Comparison of ENCODE assay signal across 8 cellular contexts in the genomic region with DNA sequence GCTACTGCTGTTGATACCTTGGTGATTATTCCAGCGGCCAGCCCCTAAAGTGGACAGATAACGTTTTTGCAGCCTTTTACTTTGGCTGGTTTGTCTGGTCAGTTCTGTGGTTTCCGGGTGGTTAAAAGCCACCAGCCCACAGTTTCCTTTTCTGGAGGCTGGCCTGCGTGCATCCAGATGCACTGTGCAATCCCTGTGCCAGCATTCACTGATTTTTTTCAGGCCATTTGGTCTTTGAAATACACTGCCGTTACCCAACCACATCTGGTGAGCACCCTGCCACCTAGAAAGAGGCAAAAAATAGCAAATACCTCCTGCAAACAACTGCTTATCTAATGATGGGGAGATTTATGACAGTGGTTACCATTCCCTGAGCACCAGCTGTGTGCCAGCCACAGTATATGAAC. TPM values are rescaled to one million over a fixed set of nuclear protein-coding genes. Genes with fewer than 3 reads are reported as not detected.
DNase-seq lines count a peak whose midpoint lies in the region; ATAC-seq and TF ChIP-seq lines count a peak whose summit lies in the region.

No MANE protein-coding gene starts in this region.

- H3K36me3 Mint-ChIP-seq in activated CD8-positive, alpha-beta memory T cell treated with anti-CD3 and anti-CD28 coated beads, Interleukin-2, amount 10 ng/mL, durations not matched to agents 7 days and 5 days = peaks cover 3% of the 10 kb centered on the region

- 0% methylated on average over 5 of the region's 5 CpGs for WGBS in right lobe of liver (ENCODE audit: insufficient coverage, low coverage, low lambda C conversion rate, missing lambda C conversion rate)

- peaks cover 5% of the 10 kb centered on the region for H3K9me3 Mint-ChIP-seq in activated CD8-positive, alpha-beta memory T cell treated with anti-CD3 and anti-CD28 coated beads, Interleukin-2, amount 10 ng/mL, durations not matched to agents 7 days and 5 days (ENCODE audit: low read depth)

- peak; percentile 25 for TF ChIP-seq POLR2A in right lobe of liver (IDR thresholded peaks at IDR 0.05)

- H3K4me1 Mint-ChIP-seq in activated CD8-positive, alpha-beta memory T cell treated with anti-CD3 and anti-CD28 coated beads, Interleukin-2, amount 10 ng/mL, durations not matched to agents 7 days and 5 days = peaks cover 10% of the 10 kb centered on the region

- no peak overlapping the region for H3K27ac ChIP-seq in OCI-LY3 (ENCODE audit: low read length)
- H3K27ac ChIP-seq in right lobe of liver = peak overlapping the region; percentile 96 to 100 (median 99)
- H3K27ac ChIP-seq in thoracic aorta = peak overlapping the region; percentile 73 to 86

- H4K20me1 ChIP-seq in OCI-LY3 (ENCODE audit: insufficient read depth, low read length) = no peaks in the 10 kb centered on the region

- H3K27me3 Mint-ChIP-seq in activated CD8-positive, alpha-beta memory T cell treated with anti-CD3 and anti-CD28 coated beads, Interleukin-2, amount 10 ng/mL, durations not matched to agents 7 days and 5 days = no peaks in the 10 kb centered on the region

- intact Hi-C loops in right lobe of liver (cut with DNase I) = no loop called here

- H3K27me3 ChIP-seq in OCI-LY3 (ENCODE audit: low read depth, low read length) (no peaks in the 10 kb centered on the region), right lobe of liver (no peaks in the 10 kb centered on the region), thoracic aorta (replicated peaks; ENCODE audit: insufficient read depth) (no peaks in the 10 kb centered on the region)

- H2AFZ ChIP-seq in OCI-LY3 (ENCODE audit: low read depth, low read length) = peak overlapping the region; percentile 96

- no peaks in the 10 kb centered on the region for H3K79me2 ChIP-seq in OCI-LY3 (ENCODE audit: low read length)

- H3K36me3 ChIP-seq in OCI-LY3 (replicated peaks; ENCODE audit: low read depth, low read length) (no peaks in the 10 kb centered on the region), right lobe of liver (peaks cover 0 to 4% (median 2%) of the 10 kb centered on the region in 4 donors), thoracic aorta (no peaks in the 10 kb centered on the region)

- H3K4me1 ChIP-seq in OCI-LY3 (ENCODE audit: low read length) (0 out of 2 replicates have a peak, but pooled peaks cover 3% of the 10 kb centered on the region), right lobe of liver (peaks cover 0 to 18% (median 0%) of the 10 kb centered on the region in 4 donors), thoracic aorta (ENCODE audit: control insufficient read depth in 1 of 2, low read depth in 2 of 2) (peaks cover 0 to 12% of the 10 kb centered on the region in 2 donors)

- ATAC-seq in activated CD8-positive, alpha-beta memory T cell treated with anti-CD3 and anti-CD28 coated beads, Interleukin-2, amount 10 ng/mL, durations not matched to agents 7 days and 5 days = no peak
- ATAC-seq in HG02798 (IDR thresholded peaks at IDR 0.05; ENCODE audit: poor library complexity, unreplicated experiment) (peak; percentile 5), right lobe of liver (peak; percentile 40 to 58 (median 49)), thoracic aorta (ENCODE audit: insufficient number of reproducible peaks, low FRiP score, low read depth) (peak; percentile 5), HG02973 (IDR thresholded peaks at IDR 0.05; ENCODE audit: unreplicated experiment) (no peak)

- H3K9ac ChIP-seq in OCI-LY3 (ENCODE audit: low read length) = peak overlapping the region; percentile 91

- peak; percentile 46 for DNase-seq in activated CD8-positive, alpha-beta memory T cell treated with anti-CD3 and anti-CD28 coated beads, Interleukin-2, amount 10 ng/mL, durations not matched to agents 7 days and 5 days
- DNase-seq in activated CD8-positive, alpha-beta memory T cell treated with anti-CD3 and anti-CD28 coated beads, Interleukin-2, amount 50 U/mL, for 48 hours = no peak
- DNase-seq in choroid plexus epithelial cell (ENCODE audit: low read depth) (peak; percentile 61), right lobe of liver (peak; percentile 44 to 67 (median 58)), thoracic aorta (ENCODE audit: low spot score) (no peak)

- peak overlapping the region; percentile 78 for H3K27ac Mint-ChIP-seq in activated CD8-positive, alpha-beta memory T cell treated with anti-CD3 and anti-CD28 coated beads, Interleukin-2, amount 10 ng/mL, durations not matched to agents 7 days and 5 days

- CTCF ChIA-PET in activated CD8-positive, alpha-beta memory T cell treated with anti-CD3 and anti-CD28 coated beads, Interleukin-2, amount 10 ng/mL, durations not matched to agents 7 days and 5 days (lab: Charles Lee) = interaction anchor here (0.5 to 1.1 kb wide), 3 partner anchors 12 to 280 kb away, joined by 3 to 4 read pairs (median 3); no protein-coding TSS in a partner anchor

- TF ChIP-seq CTCF in OCI-LY3 (IDR thresholded peaks at IDR 0.05; ENCODE audit: low read depth, low read length) (no peak), choroid plexus epithelial cell (conservative IDR thresholded peaks at IDR 0.05; ENCODE audit: low read depth, low read length) (no peak), right lobe of liver (IDR thresholded peaks at IDR 0.05) (no peak), thoracic aorta (IDR thresholded peaks at IDR 0.05) (no peak)

- peak overlapping the region; percentile 86 for H3K4me2 ChIP-seq in OCI-LY3 (ENCODE audit: low read length)

- peak overlapping the region; percentile 83 for H3K4me3 Mint-ChIP-seq in activated CD8-positive, alpha-beta memory T cell treated with anti-CD3 and anti-CD28 coated beads, Interleukin-2, amount 10 ng/mL, durations not matched to agents 7 days and 5 days

- H3K9me3 ChIP-seq in OCI-LY3 (ENCODE audit: insufficient read depth, low read length) = no peaks in the 10 kb centered on the region
- H3K9me3 ChIP-seq in right lobe of liver = no peaks in the 10 kb centered on the region
- H3K9me3 ChIP-seq in thoracic aorta = no peaks in the 10 kb centered on the region

- H3K4me3 ChIP-seq in OCI-LY3 (ENCODE audit: low read length) = peak overlapping the region; percentile 95
- H3K4me3 ChIP-seq in choroid plexus epithelial cell (ENCODE audit: low read depth, low read length) = peak overlapping the region; percentile 81
- H3K4me3 ChIP-seq in right lobe of liver = peak overlapping the region; percentile 63 to 81 (median 69)
- H3K4me3 ChIP-seq in thoracic aorta = peak overlapping the region; percentile 74

RNA-seq across cellular contexts. Expression of a gene that starts 0.8 kb away (rescaled TPM):
- total RNA-seq in activated CD8-positive, alpha-beta memory T cell treated with anti-CD3 and anti-CD28 coated beads, Interleukin-2, amount 10 ng/mL, durations not matched to agents 7 days and 5 days = 1 to 10 TPM; 2.7 to 3.9 TPM
- total RNA-seq in right lobe of liver (10 to 100 TPM; 24.6 to 35.0 (median 29.5) TPM), thoracic aorta (10 to 100 TPM in 1 of 2 donors, 1 to 10 TPM in 1; 2.7 to 14.6 TPM)

Comparison
In these comparisons a context has a peak if more than half of its experiments do, and no peak if none do; other contexts are left out.
1. DNase-seq: peak in activated CD8-positive, alpha-beta memory T cell treated with anti-CD3 and anti-CD28 coated beads, Interleukin-2, amount 10 ng/mL, durations not matched to agents 7 days and 5 days (single experiment), choroid plexus epithelial cell (single experiment) and right lobe of liver (3 of 3); none in activated CD8-positive, alpha-beta memory T cell treated with anti-CD3 and anti-CD28 coated beads, Interleukin-2, amount 50 U/mL, for 48 hours (single experiment) and thoracic aorta (single experiment).
2. ATAC-seq: peak in HG02798 (single experiment), right lobe of liver (4 of 4) and thoracic aorta (single experiment); none in activated CD8-positive, alpha-beta memory T cell treated with anti-CD3 and anti-CD28 coated beads, Interleukin-2, amount 10 ng/mL, durations not matched to agents 7 days and 5 days (single experiment) and HG02973 (single experiment).
3. Peak in every context shown above with its lines, with median percentiles within 50 percentile points of each other: H3K4me3 ChIP-seq.